ENCODE assay signal across 1 cellular context in the genomic region with DNA sequence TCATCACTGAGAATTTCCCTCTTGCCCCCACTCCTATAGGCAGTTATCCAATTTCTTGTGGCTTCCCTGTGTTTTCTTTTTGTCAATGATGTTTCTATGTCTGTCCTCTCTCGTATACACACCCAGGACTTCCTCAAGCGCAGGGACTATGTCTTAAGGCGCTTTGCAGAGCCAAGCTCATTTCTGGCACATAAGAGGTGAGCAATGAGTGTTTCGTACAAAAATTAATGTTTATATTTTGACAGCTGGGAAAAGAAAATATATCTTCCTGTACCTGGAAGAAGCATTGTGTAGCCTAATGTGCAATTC.
TF ChIP-seq lines count a peak whose summit lies in the region.

No MANE protein-coding gene starts in this region.

TF ChIP-seq in HepG2, 621 proteins besides CTCF, POLR2A, EP300 and RAD21:
- no peak for TF ChIP-seq ZMYM4 (CRISPR knock-in tag; IDR thresholded peaks at IDR 0.05)
- no peak for TF ChIP-seq CREB1 (IDR thresholded peaks at IDR 0.05)
- TF ChIP-seq CREB1 (CRISPR knock-in tag; IDR thresholded peaks at IDR 0.05), result no peak
- TF ChIP-seq SAP130 (CRISPR knock-in tag; IDR thresholded peaks at IDR 0.05; ENCODE audit: low read depth), result no peak
- TF ChIP-seq, protein P1, sequence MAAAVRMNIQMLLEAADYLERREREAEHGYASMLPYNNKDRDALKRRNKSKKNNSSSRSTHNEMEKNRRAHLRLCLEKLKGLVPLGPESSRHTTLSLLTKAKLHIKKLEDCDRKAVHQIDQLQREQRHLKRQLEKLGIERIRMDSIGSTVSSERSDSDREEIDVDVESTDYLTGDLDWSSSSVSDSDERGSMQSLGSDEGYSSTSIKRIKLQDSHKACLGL (CRISPR knock-in tag; IDR thresholded peaks at IDR 0.05), result no peak
- no peak for TF ChIP-seq NFRKB (IDR thresholded peaks at IDR 0.05)
- no peak for TF ChIP-seq SYNCRIP (IDR thresholded peaks at IDR 0.05; ENCODE audit: insufficient read depth, low read depth, low read length)
- TF ChIP-seq ZNF576 (CRISPR knock-in tag; IDR thresholded peaks at IDR 0.05), result no peak
- TF ChIP-seq ZBTB7A (CRISPR knock-in tag; IDR thresholded peaks at IDR 0.05), result no peak
- TF ChIP-seq ZSCAN29 (CRISPR knock-in tag; conservative IDR thresholded peaks at IDR 0.05), result no peak
- TF ChIP-seq KDM5B (CRISPR knock-in tag; IDR thresholded peaks at IDR 0.05; ENCODE audit: borderline replicate concordance), result no peak
- TF ChIP-seq, protein P2, sequence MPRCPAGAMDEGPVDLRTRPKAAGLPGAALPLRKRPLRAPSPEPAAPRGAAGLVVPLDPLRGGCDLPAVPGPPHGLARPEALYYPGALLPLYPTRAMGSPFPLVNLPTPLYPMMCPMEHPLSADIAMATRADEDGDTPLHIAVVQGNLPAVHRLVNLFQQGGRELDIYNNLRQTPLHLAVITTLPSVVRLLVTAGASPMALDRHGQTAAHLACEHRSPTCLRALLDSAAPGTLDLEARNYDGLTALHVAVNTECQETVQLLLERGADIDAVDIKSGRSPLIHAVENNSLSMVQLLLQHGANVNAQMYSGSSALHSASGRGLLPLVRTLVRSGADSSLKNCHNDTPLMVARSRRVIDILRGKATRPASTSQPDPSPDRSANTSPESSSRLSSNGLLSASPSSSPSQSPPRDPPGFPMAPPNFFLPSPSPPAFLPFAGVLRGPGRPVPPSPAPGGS (CRISPR knock-in tag; IDR thresholded peaks at IDR 0.05), result no peak
- TF ChIP-seq, protein P3, sequence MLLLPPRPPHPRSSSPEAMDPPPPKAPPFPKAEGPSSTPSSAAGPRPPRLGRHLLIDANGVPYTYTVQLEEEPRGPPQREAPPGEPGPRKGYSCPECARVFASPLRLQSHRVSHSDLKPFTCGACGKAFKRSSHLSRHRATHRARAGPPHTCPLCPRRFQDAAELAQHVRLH (CRISPR knock-in tag; IDR thresholded peaks at IDR 0.05; ENCODE audit: borderline replicate concordance, low read depth), result no peak
- TF ChIP-seq CHD4 (IDR thresholded peaks at IDR 0.05; ENCODE audit: borderline replicate concordance, low read length), result no peak
- no peak for TF ChIP-seq ZNF749 (CRISPR knock-in tag; IDR thresholded peaks at IDR 0.05; ENCODE audit: borderline replicate concordance)
- no peak for TF ChIP-seq DNMT1 (CRISPR knock-in tag; IDR thresholded peaks at IDR 0.05)
- no peak for TF ChIP-seq AHR (CRISPR knock-in tag; IDR thresholded peaks at IDR 0.05)
- TF ChIP-seq NCOA5 (CRISPR knock-in tag; IDR thresholded peaks at IDR 0.05), result no peak
- TF ChIP-seq ZNF615 (CRISPR knock-in tag; IDR thresholded peaks at IDR 0.05; ENCODE audit: borderline replicate concordance), result no peak
- no peak for TF ChIP-seq ZNF142 (CRISPR knock-in tag; IDR thresholded peaks at IDR 0.05)
- no peak for TF ChIP-seq IRX3 (CRISPR knock-in tag; IDR thresholded peaks at IDR 0.05; ENCODE audit: borderline replicate concordance, low read depth)
